Comparison of ENCODE assay signal across 1 cellular context in the genomic region with DNA sequence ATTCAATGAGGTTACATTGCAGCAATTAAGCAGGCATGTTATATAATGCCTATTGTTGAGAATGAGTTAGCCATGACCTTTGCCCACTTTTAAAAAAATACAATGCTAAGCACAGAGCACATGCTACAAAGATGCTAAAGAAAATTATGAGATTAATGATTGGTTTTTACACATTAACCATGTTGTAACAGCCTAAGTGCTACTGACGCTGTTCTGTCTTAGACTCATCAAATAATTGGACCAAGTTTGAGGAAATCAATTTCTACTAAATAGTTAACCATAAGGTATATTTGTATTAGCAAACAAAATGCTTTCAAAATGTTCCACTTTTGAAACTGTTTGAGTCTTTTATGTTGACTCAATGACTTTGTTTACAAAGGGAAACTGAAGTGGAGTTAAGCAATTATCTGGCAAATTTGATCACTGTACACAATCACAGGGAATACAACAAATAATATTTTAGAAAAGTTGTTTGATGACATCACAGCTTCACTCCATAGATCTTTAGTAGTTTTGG.
TF ChIP-seq lines count a peak whose summit lies in the region.

No MANE protein-coding gene starts in this region.

TF ChIP-seq in liver, 16 proteins besides CTCF, POLR2A, EP300 and RAD21 (continued from another document):
- TF ChIP-seq REST (IDR thresholded peaks at IDR 0.05) (peak; percentile 54), SP1 (IDR thresholded peaks at IDR 0.05) (peak; percentile 64), YY1 (IDR thresholded peaks at IDR 0.05) (peak; percentile 55), FOXA1 (IDR thresholded peaks at IDR 0.05) (peak; percentile 92), FOXA2 (IDR thresholded peaks at IDR 0.05) (peak; percentile 98), HNF4A (conservative IDR thresholded peaks at IDR 0.05) (peak; percentile 73 to 80), GABPA (IDR thresholded peaks at IDR 0.05 in 1 of 2, conservative IDR thresholded peaks at IDR 0.05 in 1 of 2) (no peak), ZBTB33 (IDR thresholded peaks at IDR 0.05) (peak; percentile 70), MAX (IDR thresholded peaks at IDR 0.05) (peak; percentile 50), HNF4G (IDR thresholded peaks at IDR 0.05) (peak; percentile 61)
